Comparison of ENCODE assay signal across 24 cellular contexts in the genomic region with DNA sequence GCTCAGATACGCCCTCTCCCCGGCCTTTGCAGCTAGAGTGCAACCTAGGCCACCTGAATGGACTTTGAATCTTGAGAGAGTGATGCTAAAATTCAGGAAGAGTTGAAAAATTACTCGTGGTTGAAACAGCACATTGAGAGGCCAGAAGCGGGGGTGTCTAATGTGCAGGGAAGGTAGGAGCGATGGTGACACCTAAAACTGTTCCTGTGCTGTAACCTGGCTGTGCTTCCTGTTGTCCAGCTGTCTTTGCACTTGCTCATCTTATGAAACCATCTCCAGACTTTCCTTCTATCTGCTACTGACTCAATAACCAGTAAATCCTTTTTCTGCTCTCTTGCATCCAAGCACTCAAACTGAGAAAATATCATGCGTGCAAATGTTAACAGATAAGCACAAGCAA.
DNase-seq lines count a peak whose midpoint lies in the region; ATAC-seq, FAIRE-seq and TF ChIP-seq lines count a peak whose summit lies in the region.
"Had no signal": no experiment of that assay in that cellular context is flagged by ENCODE, and none has a peak within 500 bp of the region (broad histone marks: within the 10 kb centered on the region; RNA-seq: fewer than 3 reads in every experiment).

No MANE protein-coding gene starts in this region.

- H3K4me1 ChIP-seq in ACC112 (ENCODE audit: control insufficient read depth, insufficient read depth, low read length, unreplicated experiment), result peaks cover 17% of the 10 kb centered on the region
- H3K4me1 ChIP-seq: SJCRH30 had no signal

- H3K27me3 ChIP-seq in ACC112 (ENCODE audit: insufficient read depth, low read length), result no peaks in the 10 kb centered on the region
- H3K27me3 ChIP-seq: MG63, SJCRH30 had no signal

- TF ChIP-seq CTCF in VCaP (conservative IDR thresholded peaks at IDR 0.05), result no peak
- TF ChIP-seq CTCF in omental fat pad (IDR thresholded peaks at IDR 0.05), result no peak

- peak; percentile 69 for FAIRE-seq in GM18507 (lab: Jason Lieb, UNC)
- FAIRE-seq: A204.1 had no signal

- H3K36me3 ChIP-seq in ACC112 (ENCODE audit: insufficient read depth, low read length), result no peaks in the 10 kb centered on the region
- H3K36me3 ChIP-seq: MG63, SJCRH30 had no signal

- no peaks in the 10 kb centered on the region for H3K79me2 ChIP-seq in ACC112 (ENCODE audit: control insufficient read depth, insufficient read depth, low read length, unreplicated experiment)

- H3K4me3 ChIP-seq in ACC112 (ENCODE audit: low read depth, low read length), result no peak overlapping the region
- H3K4me3 ChIP-seq: GM23248, MG63, SJCRH30 had no signal

- DNase-seq in GM18507 (ENCODE audit: extremely low spot score, insufficient read length, low read depth), result no peak
- DNase-seq in omental fat pad (ENCODE audit: low spot score), result no peak
- DNase-seq in NCI-H2196 treated with DMSO at 0.1 percent for 48 hours (lab: John Stamatoyannopoulos, UW; ENCODE audit: unreplicated experiment), result no peak
- DNase-seq in stimulated activated CD4-positive, alpha-beta T cell treated with anti-CD3 and anti-CD28 coated beads, Interleukin-4, amount 100 ng/mL, for 4 hours, result no peak
- no peak for DNase-seq in NCI-H2081 (lab: John Stamatoyannopoulos, UW)
- DNase-seq: C1 segment of cervical spinal cord; CD4-positive, alpha-beta memory T cell; COR-L47; DND-41; H7; IMR-90; KG1; MG63; NCI-H1105 treated with DMSO at 0.1 percent for 48 hours; NCI-H2029; NCI-H2227 treated with DMSO at 0.1 percent for 48 hours; NCI-H526 treated with DMSO at 0.1 percent for 48 hours; SJCRH30 had no signal

- ATAC-seq in omental fat pad (ENCODE audit: low FRiP score), result peak; percentile 20
- ATAC-seq in activated CD4-positive, CD25-positive, alpha-beta regulatory T cell treated with anti-CD3 and anti-CD28 coated beads, Interleukin-2, amount 50 U/mL, for 24 hours, result no peak
- ATAC-seq: Right ventricle myocardium inferior had no signal

- no peak overlapping the region for H2AFZ ChIP-seq in ACC112 (ENCODE audit: low read length, unreplicated experiment)
- H2AFZ ChIP-seq: GM23248 had no signal

- peak overlapping the region; percentile 36; the same call in 1 of the 2 replicates for H3K27ac ChIP-seq in ACC112 (ENCODE audit: low read depth, low read length)
- peak overlapping the region; percentile 78 for H3K27ac ChIP-seq in VCaP
- H3K27ac ChIP-seq: GM23248, SJCRH30 had no signal
